Comparison of ENCODE assay signal across 12 cellular contexts in the genomic region with DNA sequence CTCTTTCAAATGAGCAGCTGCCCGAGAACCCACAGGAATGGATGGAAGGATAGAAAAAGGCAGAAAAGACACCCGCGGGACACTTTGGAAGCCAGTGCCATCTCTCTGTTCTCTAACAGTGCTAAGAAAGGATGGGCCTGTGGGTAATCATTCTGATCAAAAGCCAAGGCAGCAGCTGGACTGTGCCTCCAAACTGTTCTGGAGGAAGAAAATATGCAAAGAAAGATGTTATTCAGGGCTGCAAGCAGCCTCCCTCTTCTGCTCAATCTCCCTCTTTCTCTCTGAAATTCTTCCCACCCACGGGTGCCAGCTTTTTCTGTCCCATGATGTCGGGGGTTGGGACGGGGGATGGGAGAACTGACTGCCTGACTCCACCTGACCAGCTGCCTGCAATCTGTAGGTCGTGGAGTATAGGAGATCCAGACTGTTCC. TPM values are rescaled to one million over a fixed set of nuclear protein-coding genes. Genes with fewer than 3 reads are reported as not detected.
A peak's percentile ranks its signal among the peaks of the same experiment; 100 is the strongest.
DNase-seq lines count a peak whose midpoint lies in the region; ATAC-seq and TF ChIP-seq lines count a peak whose summit lies in the region.
"Had no signal": no experiment of that assay in that cellular context is flagged by ENCODE, and none has a peak within 500 bp of the region (broad histone marks: within the 10 kb centered on the region; RNA-seq: fewer than 3 reads in every experiment).

No MANE protein-coding gene starts in this region.

- no peaks in the 10 kb centered on the region for H3K9me3 ChIP-seq in tibial nerve
- no peaks in the 10 kb centered on the region for H3K9me3 ChIP-seq in BE2C
- H3K9me3 ChIP-seq: body of pancreas, pancreas had no signal

- in situ Hi-C loops in ACHN (cut with HindIII; ENCODE audit: low pct_ligation_motif_present, low pct_unique_long_range_greater_than_20kb, low sequenced_read_pairs) = no loop called here

- H3K27ac ChIP-seq in cingulate gyrus (ENCODE audit: low read depth, low read length) (peak overlapping the region; percentile 88), tibial nerve (peak overlapping the region; percentile 65 to 86 (median 79))
- H3K27ac ChIP-seq: body of pancreas, pancreas had no signal

- H3K27me3 ChIP-seq in tibial nerve = no peaks in the 10 kb centered on the region
- no peaks in the 10 kb centered on the region for H3K27me3 ChIP-seq in BE2C
- H3K27me3 ChIP-seq: body of pancreas, pancreas had no signal

- peak in 1 of 2 donors; percentile 74 for TF ChIP-seq EP300 in tibial nerve (IDR thresholded peaks at IDR 0.05)

- TF ChIP-seq CTCF in tibial nerve (IDR thresholded peaks at IDR 0.05) = no peak
- TF ChIP-seq CTCF in BE2C (IDR thresholded peaks at IDR 0.05; ENCODE audit: low read depth, low read length) = no peak

- no peak for ATAC-seq in left lobe of liver
- ATAC-seq: body of pancreas had no signal

- H3K4me1 ChIP-seq in tibial nerve (peaks cover 0 to 42% (median 18%) of the 10 kb centered on the region in 4 donors), BE2C (no peaks in the 10 kb centered on the region)

- H3K36me3 ChIP-seq in tibial nerve = no peaks in the 10 kb centered on the region
- no peaks in the 10 kb centered on the region for H3K36me3 ChIP-seq in BE2C
- H3K36me3 ChIP-seq: pancreas had no signal

- DNase-seq in NCI-H2107 treated with DMSO at 0.1 percent for 48 hours (lab: John Stamatoyannopoulos, UW; ENCODE audit: unreplicated experiment) (peak; percentile 23), NCI-H2107 (lab: John Stamatoyannopoulos, UW) (no peak), myocyte (ENCODE audit: low read depth) (peak; percentile 83), tibial nerve (ENCODE audit: low spot score in 2 of 2) (peak; percentile 26 to 30), BE2C (no peak), left lobe of liver (ENCODE audit: low spot score) (no peak), ACHN (no peak)
- DNase-seq: activated B cell treated with CpG ODN at 0.5 μM for 24 hours; activated T-cell treated with anti-CD3 and anti-CD28 coated beads, Interleukin-2, amount 50 U/mL, for 24 hours had no signal

- TF ChIP-seq POLR2A in tibial nerve (IDR thresholded peaks at IDR 0.05) = peak in 1 of 2 donors; percentile 27

- H3K4me3 ChIP-seq in tibial nerve = no peak overlapping the region
- H3K4me3 ChIP-seq in BE2C (ENCODE audit: low read depth, low read length) = no peak overlapping the region
- H3K4me3 ChIP-seq: body of pancreas, pancreas had no signal

- WGBS in tibial nerve, 2 donors = 21 to 36% methylated on average over 7 of the region's 7 CpGs

RNA-seq across cellular contexts. Expression of gene FTH1, which starts 37.8 kb away (rescaled TPM):
- total RNA-seq in myocyte = 436 and 518 TPM in 2 replicates
- polyA plus RNA-seq in myocyte (2012) = 11,787 TPM
- total RNA-seq in tibial nerve = 1,000 to 10,000 TPM; 3,872 to 5,003 (median 4,779) TPM
- 1,702 TPM for polyA plus RNA-seq in BE2C (2012; ENCODE audit: insufficient read depth, insufficient read length, low read depth)
- 938 TPM for total RNA-seq in left lobe of liver

RNA-seq across cellular contexts. Expression of gene BEST1, which starts 55.1 kb away (rescaled TPM):
- total RNA-seq in myocyte (1.7 and 1.8 TPM in 2 replicates), tibial nerve (10 to 100 TPM; 33.2 to 53.2 (median 45.7) TPM), left lobe of liver (0.63 TPM)
- 6.8 TPM for polyA plus RNA-seq in myocyte (2012)
- polyA plus RNA-seq in BE2C (2012; ENCODE audit: insufficient read depth, insufficient read length, low read depth) = 1.5 TPM

Comparison
In these comparisons a context has a peak if more than half of its experiments do, and no peak if none do; other contexts are left out.
1. DNase-seq: peak in NCI-H2107 treated with DMSO at 0.1 percent for 48 hours (single experiment), myocyte (single experiment) and tibial nerve (2 of 2); none in NCI-H2107 (single experiment), BE2C (single experiment), left lobe of liver (single experiment) and ACHN (single experiment).
2. RNA of gene BEST1, which starts 55.1 kb away (total RNA-seq): 33.2 to 53.2 TPM in tibial nerve; 1.7 to 1.8 TPM in myocyte and 0.63 TPM in left lobe of liver (single experiment); every median in the first group is over 10 times any median in the second.